In genomic region chr5:90658620-90659019, GRCh38 we compare ENCODE assay signal across 1 cellular context.
TF ChIP-seq lines count a peak whose summit lies in the region.

No MANE protein-coding gene starts in this region.

TF ChIP-seq in K562, 482 proteins besides CTCF, POLR2A, EP300 and RAD21 (continued from another document and continues in another):
- TF ChIP-seq ZBTB40 (IDR thresholded peaks at IDR 0.05) (peak; percentile 75), ZBTB40 (CRISPR knock-in tag; IDR thresholded peaks at IDR 0.05) (no peak), MEF2A (IDR thresholded peaks at IDR 0.05; ENCODE audit: control insufficient read depth, low read depth, low read length) (no peak), EP400 (IDR thresholded peaks at IDR 0.05) (peak; percentile 44; the same call in 1 of the 2 replicates), KHSRP (IDR thresholded peaks at IDR 0.05) (peak; percentile 69), MBD2 (IDR thresholded peaks at IDR 0.05; ENCODE audit: borderline replicate concordance, low read depth) (peak; percentile 69), MTA2 (IDR thresholded peaks at IDR 0.05; ENCODE audit: low read depth) (peak; percentile 94), TAL1 (IDR thresholded peaks at IDR 0.05) (peak; percentile 97), ZNF592 (IDR thresholded peaks at IDR 0.05) (peak; percentile 80), JUND (IDR thresholded peaks at IDR 0.05; ENCODE audit: borderline replicate concordance, low read depth, low read length) (peak; percentile 61; the same call in 1 of the 2 replicates), JUND (tag; IDR thresholded peaks at IDR 0.05; ENCODE audit: borderline replicate concordance, low read depth, low read length) (peak; percentile 54; the same call in 1 of the 3 replicates), CREB1 (IDR thresholded peaks at IDR 0.05) (peak; percentile 62; the same call in 1 of the 2 replicates), CREB1 (CRISPR knock-in tag; IDR thresholded peaks at IDR 0.05) (no peak), PKNOX1 (IDR thresholded peaks at IDR 0.05) (peak; percentile 79), DMBX1 (CRISPR knock-in tag; IDR thresholded peaks at IDR 0.05; ENCODE audit: borderline replicate concordance) (peak; percentile 86), RBM15 (IDR thresholded peaks at IDR 0.05; ENCODE audit: insufficient read depth, low read length) (no peak), HDAC2 (IDR thresholded peaks at IDR 0.05) (peak; percentile 77), RREB1 (CRISPR knock-in tag; IDR thresholded peaks at IDR 0.05) (no peak), MECOM (CRISPR knock-in tag; IDR thresholded peaks at IDR 0.05) (0 out of 2 replicates have a peak, but pooled peaks have one; percentile 38), TEAD4 (IDR thresholded peaks at IDR 0.05; ENCODE audit: low read length) (peak; percentile 99), TEAD4 (CRISPR knock-in tag; IDR thresholded peaks at IDR 0.05; ENCODE audit: borderline replicate concordance) (no peak), NCOR1 (IDR thresholded peaks at IDR 0.05) (peak; percentile 96), NFIX (CRISPR knock-in tag; IDR thresholded peaks at IDR 0.05; ENCODE audit: low read depth) (no peak), ATF3 (IDR thresholded peaks at IDR 0.05) (peak; percentile 66; the same call in 1 of the 2 replicates), ATF3 (CRISPR knock-in tag; conservative IDR thresholded peaks at IDR 0.05) (no peak), HOMEZ (CRISPR knock-in tag; IDR thresholded peaks at IDR 0.05) (no peak), ZBTB9 (CRISPR knock-in tag; IDR thresholded peaks at IDR 0.05) (no peak), MLX (CRISPR knock-in tag; conservative IDR thresholded peaks at IDR 0.05) (no peak), ZEB2 (IDR thresholded peaks at IDR 0.05) (peak; percentile 96), JUN (IDR thresholded peaks at IDR 0.05; ENCODE audit: borderline replicate concordance, low read depth, low read length) (no peak), JUN (CRISPR knock-in tag; IDR thresholded peaks at IDR 0.05; ENCODE audit: borderline replicate concordance) (no peak), SMAD4 (CRISPR knock-in tag; conservative IDR thresholded peaks at IDR 0.05) (peak; percentile 78)
